1 cellular context compared by ENCODE assay signal in the genomic region with DNA sequence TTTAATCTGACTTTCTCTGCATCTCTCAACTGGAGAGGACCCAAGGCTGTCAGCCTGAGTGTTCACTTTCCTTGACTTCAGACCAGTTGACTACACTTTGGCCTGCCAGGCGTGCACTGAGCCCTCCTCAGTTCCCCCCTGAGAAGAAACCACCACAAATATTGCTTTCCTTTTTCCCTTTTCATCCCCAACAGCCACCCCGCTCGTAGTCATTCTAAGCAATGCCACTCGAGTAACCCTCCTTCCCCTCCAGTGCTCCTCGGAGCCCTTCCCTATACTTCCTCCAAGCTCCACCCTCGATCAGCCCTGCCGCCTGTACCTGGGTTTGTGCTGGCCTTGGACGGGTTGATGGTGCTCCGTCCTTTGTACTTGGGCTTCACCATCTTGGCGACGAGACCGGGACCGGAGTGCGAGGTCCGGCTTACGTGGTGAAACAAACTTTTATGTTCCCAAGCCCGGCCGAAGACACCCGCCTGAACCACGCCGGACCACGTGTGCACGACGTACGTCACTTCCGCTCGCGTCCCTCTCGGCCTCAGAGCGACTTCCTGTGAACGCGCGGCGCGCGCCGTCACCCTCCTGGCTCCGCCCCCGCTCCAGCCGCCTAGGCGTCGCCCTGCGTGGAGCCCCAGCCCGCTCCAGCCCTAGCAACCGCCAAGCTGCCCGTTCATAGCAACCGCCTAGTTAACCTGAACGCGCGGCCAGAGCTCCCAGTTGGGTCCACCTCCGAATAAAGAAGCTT.
TF ChIP-seq lines count a peak whose summit lies in the region.

A gene (minus strand): TSS at position 498 of the 742 bp plus-strand sequence. CDS start 115 bp downstream, at position 383.

TF ChIP-seq in HepG2, 621 proteins besides CTCF, POLR2A, EP300 and RAD21 (continued from another document and continues in another):
- TF ChIP-seq, protein P1, sequence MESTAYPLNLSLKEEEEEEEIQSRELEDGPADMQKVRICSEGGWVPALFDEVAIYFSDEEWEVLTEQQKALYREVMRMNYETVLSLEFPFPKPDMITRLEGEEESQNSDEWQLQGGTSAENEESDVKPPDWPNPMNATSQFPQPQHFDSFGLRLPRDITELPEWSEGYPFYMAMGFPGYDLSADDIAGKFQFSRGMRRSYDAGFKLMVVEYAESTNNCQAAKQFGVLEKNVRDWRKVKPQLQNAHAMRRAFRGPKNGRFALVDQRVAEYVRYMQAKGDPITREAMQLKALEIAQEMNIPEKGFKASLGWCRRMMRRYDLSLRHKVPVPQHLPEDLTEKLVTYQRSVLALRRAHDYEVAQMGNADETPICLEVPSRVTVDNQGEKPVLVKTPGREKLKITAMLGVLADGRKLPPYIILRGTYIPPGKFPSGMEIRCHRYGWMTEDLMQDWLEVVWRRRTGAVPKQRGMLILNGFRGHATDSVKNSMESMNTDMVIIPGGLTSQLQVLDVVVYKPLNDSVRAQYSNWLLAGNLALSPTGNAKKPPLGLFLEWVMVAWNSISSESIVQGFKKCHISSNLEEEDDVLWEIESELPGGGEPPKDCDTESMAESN (CRISPR knock-in tag; conservative IDR thresholded peaks at IDR 0.05) = peak; percentile 80
- TF ChIP-seq SMARCC2 (IDR thresholded peaks at IDR 0.05) (no peak), ZZZ3 (CRISPR knock-in tag; IDR thresholded peaks at IDR 0.05; ENCODE audit: borderline replicate concordance) (peak; percentile 47; the same call in 1 of the 2 replicates), CBX5 (CRISPR knock-in tag; IDR thresholded peaks at IDR 0.05; ENCODE audit: borderline replicate concordance) (peak; percentile 31; the same call in 1 of the 2 replicates), ZNF264 (CRISPR knock-in tag; IDR thresholded peaks at IDR 0.05) (no peak), ESRRA (CRISPR knock-in tag; IDR thresholded peaks at IDR 0.05; ENCODE audit: low read depth) (peak; percentile 63; the same call in 1 of the 2 replicates), MED8 (CRISPR knock-in tag; IDR thresholded peaks at IDR 0.05; ENCODE audit: insufficient replicate concordance) (peak; percentile 40), MIER3 (CRISPR knock-in tag; IDR thresholded peaks at IDR 0.05; ENCODE audit: borderline replicate concordance) (peak; percentile 61; the same call in 1 of the 2 replicates), ZSCAN31 (CRISPR knock-in tag; IDR thresholded peaks at IDR 0.05; ENCODE audit: low read depth) (peak; percentile 74; the same call in 1 of the 2 replicates), ZNF263 (CRISPR knock-in tag; IDR thresholded peaks at IDR 0.05) (peak; percentile 50; the same call in 1 of the 2 replicates), KDM1A (CRISPR knock-in tag; IDR thresholded peaks at IDR 0.05) (no peak), ZNF781 (CRISPR knock-in tag; IDR thresholded peaks at IDR 0.05; ENCODE audit: borderline replicate concordance, not compliant biosample characterization) (peak; percentile 92), CAMTA2 (CRISPR knock-in tag; IDR thresholded peaks at IDR 0.05; ENCODE audit: borderline replicate concordance) (0 out of 2 replicates have a peak, but pooled peaks have one; percentile 54), HDAC2 (CRISPR knock-in tag; IDR thresholded peaks at IDR 0.05) (peak; percentile 66; the same call in 1 of the 2 replicates), MTA3 (CRISPR knock-in tag; IDR thresholded peaks at IDR 0.05) (no peak), TEAD2 (CRISPR knock-in tag; IDR thresholded peaks at IDR 0.05) (no peak), TEAD3 (CRISPR knock-in tag; optimal IDR thresholded peaks at IDR 0.05; ENCODE audit: borderline replicate concordance) (peak; percentile 8), ETV5 (CRISPR knock-in tag; IDR thresholded peaks at IDR 0.05; ENCODE audit: borderline replicate concordance) (peak; percentile 40), ZNF557 (CRISPR knock-in tag; IDR thresholded peaks at IDR 0.05) (0 out of 2 replicates have a peak, but pooled peaks have one; percentile 49), IRX3 (CRISPR knock-in tag; IDR thresholded peaks at IDR 0.05; ENCODE audit: borderline replicate concordance, low read depth) (peak; percentile 45; the same call in 1 of the 2 replicates), SP5 (CRISPR knock-in tag; IDR thresholded peaks at IDR 0.05; ENCODE audit: borderline replicate concordance, low read depth) (peak; percentile 59; the same call in 1 of the 2 replicates), KLF9 (CRISPR knock-in tag; IDR thresholded peaks at IDR 0.05; ENCODE audit: low read depth) (0 out of 2 replicates have a peak, but pooled peaks have one; percentile 48), ZNF12 (CRISPR knock-in tag; IDR thresholded peaks at IDR 0.05) (0 out of 2 replicates have a peak, but pooled peaks have one; percentile 30), CREB1 (IDR thresholded peaks at IDR 0.05) (peak; percentile 96), CREB1 (CRISPR knock-in tag; IDR thresholded peaks at IDR 0.05) (peak; percentile 98), BHLHE40 (IDR thresholded peaks at IDR 0.05; ENCODE audit: low read length) (no peak)
- TF ChIP-seq, protein P2, sequence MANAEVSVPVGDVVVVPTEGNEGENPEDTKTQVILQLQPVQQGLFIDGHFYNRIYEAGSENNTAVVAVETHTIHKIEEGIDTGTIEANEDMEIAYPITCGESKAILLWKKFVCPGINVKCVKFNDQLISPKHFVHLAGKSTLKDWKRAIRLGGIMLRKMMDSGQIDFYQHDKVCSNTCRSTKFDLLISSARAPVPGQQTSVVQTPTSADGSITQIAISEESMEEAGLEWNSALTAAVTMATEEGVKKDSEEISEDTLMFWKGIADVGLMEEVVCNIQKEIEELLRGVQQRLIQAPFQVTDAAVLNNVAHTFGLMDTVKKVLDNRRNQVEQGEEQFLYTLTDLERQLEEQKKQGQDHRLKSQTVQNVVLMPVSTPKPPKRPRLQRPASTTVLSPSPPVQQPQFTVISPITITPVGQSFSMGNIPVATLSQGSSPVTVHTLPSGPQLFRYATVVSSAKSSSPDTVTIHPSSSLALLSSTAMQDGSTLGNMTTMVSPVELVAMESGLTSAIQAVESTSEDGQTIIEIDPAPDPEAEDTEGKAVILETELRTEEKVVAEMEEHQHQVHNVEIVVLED (CRISPR knock-in tag; IDR thresholded peaks at IDR 0.05; ENCODE audit: borderline replicate concordance) = peak; percentile 92
- TF ChIP-seq, protein P3, sequence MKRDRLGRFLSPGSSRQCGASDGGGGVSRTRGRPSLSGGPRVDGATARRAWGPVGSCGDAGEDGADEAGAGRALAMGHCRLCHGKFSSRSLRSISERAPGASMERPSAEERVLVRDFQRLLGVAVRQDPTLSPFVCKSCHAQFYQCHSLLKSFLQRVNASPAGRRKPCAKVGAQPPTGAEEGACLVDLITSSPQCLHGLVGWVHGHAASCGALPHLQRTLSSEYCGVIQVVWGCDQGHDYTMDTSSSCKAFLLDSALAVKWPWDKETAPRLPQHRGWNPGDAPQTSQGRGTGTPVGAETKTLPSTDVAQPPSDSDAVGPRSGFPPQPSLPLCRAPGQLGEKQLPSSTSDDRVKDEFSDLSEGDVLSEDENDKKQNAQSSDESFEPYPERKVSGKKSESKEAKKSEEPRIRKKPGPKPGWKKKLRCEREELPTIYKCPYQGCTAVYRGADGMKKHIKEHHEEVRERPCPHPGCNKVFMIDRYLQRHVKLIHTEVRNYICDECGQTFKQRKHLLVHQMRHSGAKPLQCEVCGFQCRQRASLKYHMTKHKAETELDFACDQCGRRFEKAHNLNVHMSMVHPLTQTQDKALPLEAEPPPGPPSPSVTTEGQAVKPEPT (CRISPR knock-in tag; IDR thresholded peaks at IDR 0.05; ENCODE audit: low read depth) = 0 out of 2 replicates have a peak, but pooled peaks have one; percentile 66
- TF ChIP-seq, protein P4, sequence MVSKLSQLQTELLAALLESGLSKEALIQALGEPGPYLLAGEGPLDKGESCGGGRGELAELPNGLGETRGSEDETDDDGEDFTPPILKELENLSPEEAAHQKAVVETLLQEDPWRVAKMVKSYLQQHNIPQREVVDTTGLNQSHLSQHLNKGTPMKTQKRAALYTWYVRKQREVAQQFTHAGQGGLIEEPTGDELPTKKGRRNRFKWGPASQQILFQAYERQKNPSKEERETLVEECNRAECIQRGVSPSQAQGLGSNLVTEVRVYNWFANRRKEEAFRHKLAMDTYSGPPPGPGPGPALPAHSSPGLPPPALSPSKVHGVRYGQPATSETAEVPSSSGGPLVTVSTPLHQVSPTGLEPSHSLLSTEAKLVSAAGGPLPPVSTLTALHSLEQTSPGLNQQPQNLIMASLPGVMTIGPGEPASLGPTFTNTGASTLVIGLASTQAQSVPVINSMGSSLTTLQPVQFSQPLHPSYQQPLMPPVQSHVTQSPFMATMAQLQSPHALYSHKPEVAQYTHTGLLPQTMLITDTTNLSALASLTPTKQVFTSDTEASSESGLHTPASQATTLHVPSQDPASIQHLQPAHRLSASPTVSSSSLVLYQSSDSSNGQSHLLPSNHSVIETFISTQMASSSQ (IDR thresholded peaks at IDR 0.05; ENCODE audit: low read depth) = no peak
- TF ChIP-seq, protein P4 (CRISPR knock-in tag; IDR thresholded peaks at IDR 0.05; ENCODE audit: borderline replicate concordance) = peak; percentile 69; the same call in 1 of the 2 replicates
- TF ChIP-seq, protein P5, sequence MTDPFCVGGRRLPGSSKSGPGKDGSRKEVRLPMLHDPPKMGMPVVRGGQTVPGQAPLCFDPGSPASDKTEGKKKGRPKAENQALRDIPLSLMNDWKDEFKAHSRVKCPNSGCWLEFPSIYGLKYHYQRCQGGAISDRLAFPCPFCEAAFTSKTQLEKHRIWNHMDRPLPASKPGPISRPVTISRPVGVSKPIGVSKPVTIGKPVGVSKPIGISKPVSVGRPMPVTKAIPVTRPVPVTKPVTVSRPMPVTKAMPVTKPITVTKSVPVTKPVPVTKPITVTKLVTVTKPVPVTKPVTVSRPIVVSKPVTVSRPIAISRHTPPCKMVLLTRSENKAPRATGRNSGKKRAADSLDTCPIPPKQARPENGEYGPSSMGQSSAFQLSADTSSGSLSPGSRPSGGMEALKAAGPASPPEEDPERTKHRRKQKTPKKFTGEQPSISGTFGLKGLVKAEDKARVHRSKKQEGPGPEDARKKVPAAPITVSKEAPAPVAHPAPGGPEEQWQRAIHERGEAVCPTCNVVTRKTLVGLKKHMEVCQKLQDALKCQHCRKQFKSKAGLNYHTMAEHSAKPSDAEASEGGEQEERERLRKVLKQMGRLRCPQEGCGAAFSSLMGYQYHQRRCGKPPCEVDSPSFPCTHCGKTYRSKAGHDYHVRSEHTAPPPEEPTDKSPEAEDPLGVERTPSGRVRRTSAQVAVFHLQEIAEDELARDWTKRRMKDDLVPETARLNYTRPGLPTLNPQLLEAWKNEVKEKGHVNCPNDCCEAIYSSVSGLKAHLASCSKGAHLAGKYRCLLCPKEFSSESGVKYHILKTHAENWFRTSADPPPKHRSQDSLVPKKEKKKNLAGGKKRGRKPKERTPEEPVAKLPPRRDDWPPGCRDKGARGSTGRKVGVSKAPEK (CRISPR knock-in tag; IDR thresholded peaks at IDR 0.05; ENCODE audit: borderline replicate concordance) = 0 out of 2 replicates have a peak, but pooled peaks have one; percentile 24
- TF ChIP-seq, protein P6, sequence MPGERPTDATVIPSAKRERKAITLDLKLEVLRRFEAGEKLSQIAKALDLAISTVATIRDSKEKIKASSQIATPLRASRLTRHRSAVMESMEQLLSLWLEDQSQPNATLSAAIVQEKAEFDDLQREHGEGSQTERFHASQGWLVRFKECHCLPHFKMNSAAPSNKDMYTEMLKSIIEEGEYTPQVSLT (CRISPR knock-in tag; IDR thresholded peaks at IDR 0.05; ENCODE audit: borderline replicate concordance, low read depth) = no peak
- TF ChIP-seq, protein P7, sequence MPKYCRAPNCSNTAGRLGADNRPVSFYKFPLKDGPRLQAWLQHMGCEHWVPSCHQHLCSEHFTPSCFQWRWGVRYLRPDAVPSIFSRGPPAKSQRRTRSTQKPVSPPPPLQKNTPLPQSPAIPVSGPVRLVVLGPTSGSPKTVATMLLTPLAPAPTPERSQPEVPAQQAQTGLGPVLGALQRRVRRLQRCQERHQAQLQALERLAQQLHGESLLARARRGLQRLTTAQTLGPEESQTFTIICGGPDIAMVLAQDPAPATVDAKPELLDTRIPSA (CRISPR knock-in tag; IDR thresholded peaks at IDR 0.05; ENCODE audit: borderline replicate concordance) = no peak
- TF ChIP-seq, protein P8, sequence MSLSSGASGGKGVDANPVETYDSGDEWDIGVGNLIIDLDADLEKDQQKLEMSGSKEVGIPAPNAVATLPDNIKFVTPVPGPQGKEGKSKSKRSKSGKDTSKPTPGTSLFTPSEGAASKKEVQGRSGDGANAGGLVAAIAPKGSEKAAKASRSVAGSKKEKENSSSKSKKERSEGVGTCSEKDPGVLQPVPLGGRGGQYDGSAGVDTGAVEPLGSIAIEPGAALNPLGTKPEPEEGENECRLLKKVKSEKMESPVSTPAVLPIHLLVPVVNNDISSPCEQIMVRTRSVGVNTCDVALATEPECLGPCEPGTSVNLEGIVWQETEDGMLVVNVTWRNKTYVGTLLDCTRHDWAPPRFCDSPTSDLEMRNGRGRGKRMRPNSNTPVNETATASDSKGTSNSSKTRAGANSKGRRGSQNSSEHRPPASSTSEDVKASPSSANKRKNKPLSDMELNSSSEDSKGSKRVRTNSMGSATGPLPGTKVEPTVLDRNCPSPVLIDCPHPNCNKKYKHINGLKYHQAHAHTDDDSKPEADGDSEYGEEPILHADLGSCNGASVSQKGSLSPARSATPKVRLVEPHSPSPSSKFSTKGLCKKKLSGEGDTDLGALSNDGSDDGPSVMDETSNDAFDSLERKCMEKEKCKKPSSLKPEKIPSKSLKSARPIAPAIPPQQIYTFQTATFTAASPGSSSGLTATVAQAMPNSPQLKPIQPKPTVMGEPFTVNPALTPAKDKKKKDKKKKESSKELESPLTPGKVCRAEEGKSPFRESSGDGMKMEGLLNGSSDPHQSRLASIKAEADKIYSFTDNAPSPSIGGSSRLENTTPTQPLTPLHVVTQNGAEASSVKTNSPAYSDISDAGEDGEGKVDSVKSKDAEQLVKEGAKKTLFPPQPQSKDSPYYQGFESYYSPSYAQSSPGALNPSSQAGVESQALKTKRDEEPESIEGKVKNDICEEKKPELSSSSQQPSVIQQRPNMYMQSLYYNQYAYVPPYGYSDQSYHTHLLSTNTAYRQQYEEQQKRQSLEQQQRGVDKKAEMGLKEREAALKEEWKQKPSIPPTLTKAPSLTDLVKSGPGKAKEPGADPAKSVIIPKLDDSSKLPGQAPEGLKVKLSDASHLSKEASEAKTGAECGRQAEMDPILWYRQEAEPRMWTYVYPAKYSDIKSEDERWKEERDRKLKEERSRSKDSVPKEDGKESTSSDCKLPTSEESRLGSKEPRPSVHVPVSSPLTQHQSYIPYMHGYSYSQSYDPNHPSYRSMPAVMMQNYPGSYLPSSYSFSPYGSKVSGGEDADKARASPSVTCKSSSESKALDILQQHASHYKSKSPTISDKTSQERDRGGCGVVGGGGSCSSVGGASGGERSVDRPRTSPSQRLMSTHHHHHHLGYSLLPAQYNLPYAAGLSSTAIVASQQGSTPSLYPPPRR (CRISPR knock-in tag; IDR thresholded peaks at IDR 0.05; ENCODE audit: borderline replicate concordance) = peak; percentile 46; the same call in 1 of the 2 replicates
